ENCODE assay signal across 23 cellular contexts in the genomic region with DNA sequence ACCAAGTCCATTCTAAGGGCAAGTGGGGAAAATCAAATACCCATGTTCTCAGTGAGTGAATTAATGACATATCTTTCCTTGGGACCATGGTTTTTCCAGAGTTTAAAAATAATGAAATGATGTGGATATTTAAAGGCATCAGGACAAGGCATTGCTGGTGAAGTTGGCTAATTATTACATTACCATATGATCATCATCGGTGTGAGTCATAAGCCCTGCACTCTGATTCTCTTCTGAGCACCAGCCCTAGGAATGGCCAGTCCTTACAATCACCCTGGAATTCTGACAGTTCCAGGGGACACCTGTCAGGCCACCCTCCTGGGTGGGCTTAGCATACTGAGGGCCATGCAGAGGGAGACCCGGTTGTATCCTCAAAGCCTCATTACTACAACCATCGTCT.
"Had no signal": no experiment of that assay in that cellular context is flagged by ENCODE, and none has a peak within 500 bp of the region (broad histone marks: within the 10 kb centered on the region; RNA-seq: fewer than 3 reads in every experiment).

No MANE protein-coding gene starts in this region.

- H3K27ac Mint-ChIP-seq: activated CD8-positive, alpha-beta T cell treated with anti-CD3 and anti-CD28 coated beads for 36 hours; dendritic cell treated with granulocyte-macrophage colony-stimulating factor and Interleukin-4, amounts not matched to agents 40 ng/mL and 50 ng/mL, for 4 days; stimulated activated effector memory CD8-positive, alpha-beta T cell treated with anti-CD3 and anti-CD28 coated beads, Interleukin-12 subunit alpha, Interleukin-12 subunit beta, amount 100 ng/mL, for 72 hours had no signal

- H3K9me3 Mint-ChIP-seq: activated CD8-positive, alpha-beta T cell treated with anti-CD3 and anti-CD28 coated beads for 36 hours; dendritic cell treated with granulocyte-macrophage colony-stimulating factor and Interleukin-4, amounts not matched to agents 40 ng/mL and 50 ng/mL, for 4 days; neural progenitor cell had no signal

- H3K4me1 Mint-ChIP-seq: stimulated activated effector memory CD8-positive, alpha-beta T cell treated with anti-CD3 and anti-CD28 coated beads, Interleukin-12 subunit alpha, Interleukin-12 subunit beta, amount 100 ng/mL, for 72 hours had no signal

- DNase-seq: activated CD4-positive, alpha-beta T cell treated with anti-CD3 and anti-CD28 coated beads for 48 hours; activated CD4-positive, CD25-positive, alpha-beta regulatory T cell; activated CD8-positive, alpha-beta T cell treated with anti-CD3 and anti-CD28 coated beads for 36 hours; activated effector memory CD4-positive, alpha-beta T cell treated with Interleukin-2 at 50 U/mL for 16 hours; activated naive CD4-positive, alpha-beta T cell treated with anti-CD3 and anti-CD28 coated beads, Interleukin-2, amount 50 U/mL, for 16 hours; activated T-cell treated with anti-CD3 and anti-CD28 coated beads, Interleukin-2, amount 50 U/mL, for 48 hours; aorta; effector CD8-positive, alpha-beta T cell; foreskin fibroblast; glutamatergic neuron; islet precursor cell; left ventricle myocardium inferior; mammary epithelial cell; psoas muscle; stimulated activated CD4-positive, alpha-beta T cell treated with anti-CD3 and anti-CD28 coated beads, Interleukin-4, amount 100 ng/mL, for 24 hours; stomach; T1000; upper lobe of left lung had no signal

- H3K36me3 Mint-ChIP-seq: neural progenitor cell; stimulated activated effector memory CD8-positive, alpha-beta T cell treated with anti-CD3 and anti-CD28 coated beads, Interleukin-12 subunit alpha, Interleukin-12 subunit beta, amount 100 ng/mL, for 72 hours had no signal

- ATAC-seq: activated CD8-positive, alpha-beta T cell treated with anti-CD3 and anti-CD28 coated beads for 36 hours; psoas muscle; sciatic nerve; stimulated activated effector memory CD8-positive, alpha-beta T cell treated with anti-CD3 and anti-CD28 coated beads, Interleukin-12 subunit alpha, Interleukin-12 subunit beta, amount 100 ng/mL, for 72 hours had no signal

- H3K4me3 Mint-ChIP-seq: activated CD8-positive, alpha-beta T cell treated with anti-CD3 and anti-CD28 coated beads for 36 hours; dendritic cell treated with granulocyte-macrophage colony-stimulating factor and Interleukin-4, amounts not matched to agents 40 ng/mL and 50 ng/mL, for 4 days; neural progenitor cell; stimulated activated effector memory CD8-positive, alpha-beta T cell treated with anti-CD3 and anti-CD28 coated beads, Interleukin-12 subunit alpha, Interleukin-12 subunit beta, amount 100 ng/mL, for 72 hours had no signal

- FAIRE-seq: endothelial cell of umbilical vein had no signal
